In genomic region chrX:103404225-103405008, GRCh38 we compare ENCODE assay signal across 8 cellular contexts. TPM values are rescaled to one million over a fixed set of nuclear protein-coding genes. Genes with fewer than 3 reads are reported as not detected.
DNase-seq lines count a peak whose midpoint lies in the region; ATAC-seq and TF ChIP-seq lines count a peak whose summit lies in the region.

No MANE protein-coding gene starts in this region.

- H3K4me3 Mint-ChIP-seq in CD14-positive monocyte, result peak overlapping the region; percentile 87 to 90
- peak overlapping the region; percentile 86 for H3K4me3 Mint-ChIP-seq in activated T-helper 1 cell treated with anti-CD3 and anti-CD28 coated beads, Interleukin-12 subunit alpha, Interleukin-12 subunit beta, Interleukin-2, Interleukin-4 antibody, amounts not matched to agents 30 ng/mL and 10 ng/mL and 1 ng/mL, durations not matched to agents 14 hours and 24 hours and 36 hours
- peak overlapping the region; percentile 92 for H3K4me3 Mint-ChIP-seq in type B pancreatic cell

- TF ChIP-seq CTCF in CD14-positive monocyte (IDR thresholded peaks at IDR 0.05), result no peak
- no peak for TF ChIP-seq CTCF in type B pancreatic cell (conservative IDR thresholded peaks at IDR 0.05)

- ATAC-seq in HG03159 (IDR thresholded peaks at IDR 0.05; ENCODE audit: unreplicated experiment), result peak; percentile 95

- H3K27ac Mint-ChIP-seq in CD14-positive monocyte (peak overlapping the region in 5 of 7 donors; percentile 40 to 87 (median 73)), type B pancreatic cell (peak overlapping the region; percentile 80)
- peak overlapping the region; percentile 78 for H3K27ac Mint-ChIP-seq in activated T-helper 1 cell treated with anti-CD3 and anti-CD28 coated beads, Interleukin-12 subunit alpha, Interleukin-12 subunit beta, Interleukin-2, Interleukin-4 antibody, amounts not matched to agents 30 ng/mL and 10 ng/mL and 1 ng/mL, durations not matched to agents 14 hours and 24 hours and 36 hours

- no peaks in the 10 kb centered on the region for H3K9me3 Mint-ChIP-seq in CD14-positive monocyte
- H3K9me3 Mint-ChIP-seq in activated T-helper 1 cell treated with anti-CD3 and anti-CD28 coated beads, Interleukin-12 subunit alpha, Interleukin-12 subunit beta, Interleukin-2, Interleukin-4 antibody, amounts not matched to agents 30 ng/mL and 10 ng/mL and 1 ng/mL, durations not matched to agents 14 hours and 24 hours and 36 hours, result no peaks in the 10 kb centered on the region
- no peaks in the 10 kb centered on the region for H3K9me3 Mint-ChIP-seq in type B pancreatic cell

- H3K27me3 Mint-ChIP-seq in CD14-positive monocyte (ENCODE audit: low read depth in 3 of 3) (peaks cover 0 to 23% (median 0%) of the 10 kb centered on the region in 3 donors), type B pancreatic cell (no peaks in the 10 kb centered on the region)
- H3K27me3 Mint-ChIP-seq in activated T-helper 1 cell treated with anti-CD3 and anti-CD28 coated beads, Interleukin-12 subunit alpha, Interleukin-12 subunit beta, Interleukin-2, Interleukin-4 antibody, amounts not matched to agents 30 ng/mL and 10 ng/mL and 1 ng/mL, durations not matched to agents 14 hours and 24 hours and 36 hours (ENCODE audit: insufficient read depth), result peaks cover 4% of the 10 kb centered on the region

- H3K4me1 Mint-ChIP-seq in CD14-positive monocyte (peaks cover 12% of the 10 kb centered on the region), type B pancreatic cell (ENCODE audit: unreplicated experiment) (peaks cover 11% of the 10 kb centered on the region)
- peaks cover 8% of the 10 kb centered on the region for H3K4me1 Mint-ChIP-seq in activated T-helper 1 cell treated with anti-CD3 and anti-CD28 coated beads, Interleukin-12 subunit alpha, Interleukin-12 subunit beta, Interleukin-2, Interleukin-4 antibody, amounts not matched to agents 30 ng/mL and 10 ng/mL and 1 ng/mL, durations not matched to agents 14 hours and 24 hours and 36 hours (ENCODE audit: low read depth)

- intact Hi-C loops in CD14-positive monocyte (cut with micrococcal nuclease), result no loop called here
- intact Hi-C loops in activated T-helper 1 cell treated with anti-CD3 and anti-CD28 coated beads, Interleukin-12 subunit alpha, Interleukin-12 subunit beta, Interleukin-2, Interleukin-4 antibody, amounts not matched to agents 30 ng/mL and 10 ng/mL and 1 ng/mL, durations not matched to agents 14 hours and 24 hours and 36 hours (cut with micrococcal nuclease), result no loop called here

- DNase-seq in CD14-positive monocyte (ENCODE audit: low spot score) (peak; percentile 78), GM19238 (ENCODE audit: insufficient read length, low spot score) (peak; percentile 34), NCI-H526 (lab: John Stamatoyannopoulos, UW) (peak; percentile 16 to 57), germinal center (ENCODE audit: low spot score) (peak; percentile 21), non-pigmented ciliary epithelial cell (ENCODE audit: low read depth) (peak; percentile 49), type B pancreatic cell (ENCODE audit: extremely low spot score, unreplicated experiment) (no peak)
- DNase-seq in activated T-helper 1 cell treated with anti-CD3 and anti-CD28 coated beads, Interleukin-12 subunit alpha, Interleukin-12 subunit beta, Interleukin-2, Interleukin-4 antibody, amounts not matched to agents 30 ng/mL and 10 ng/mL and 1 ng/mL, durations not matched to agents 14 hours and 24 hours and 36 hours (ENCODE audit: low spot score), result peak; percentile 19

- no peaks in the 10 kb centered on the region for H3K36me3 Mint-ChIP-seq in CD14-positive monocyte
- no peaks in the 10 kb centered on the region for H3K36me3 Mint-ChIP-seq in activated T-helper 1 cell treated with anti-CD3 and anti-CD28 coated beads, Interleukin-12 subunit alpha, Interleukin-12 subunit beta, Interleukin-2, Interleukin-4 antibody, amounts not matched to agents 30 ng/mL and 10 ng/mL and 1 ng/mL, durations not matched to agents 14 hours and 24 hours and 36 hours (ENCODE audit: low read depth)
- H3K36me3 Mint-ChIP-seq in type B pancreatic cell, result no peaks in the 10 kb centered on the region

RNA-seq across cellular contexts. Expression of gene BEX3, which starts 28.1 kb away (rescaled TPM):
- 1 to 10 TPM; 2.0 to 2.7 TPM for polyA plus RNA-seq in CD14-positive monocyte
- 2.2 and 2.8 TPM in 2 replicates for total RNA-seq in activated T-helper 1 cell treated with anti-CD3 and anti-CD28 coated beads, Interleukin-12 subunit alpha, Interleukin-12 subunit beta, Interleukin-2, Interleukin-4 antibody, amounts not matched to agents 30 ng/mL and 10 ng/mL and 1 ng/mL, durations not matched to agents 14 hours and 24 hours and 36 hours
- total RNA-seq in type B pancreatic cell (ENCODE audit: low replicate concordance), result 194 and 251 TPM in 2 replicates

RNA-seq across cellular contexts. Expression of gene TCEAL9, which starts 48.1 kb away (rescaled TPM):
- polyA plus RNA-seq in CD14-positive monocyte, result 1 to 10 TPM in 1 of 2 donors, under 1 TPM in 1; 0.49 to 2.2 TPM
- total RNA-seq in activated T-helper 1 cell treated with anti-CD3 and anti-CD28 coated beads, Interleukin-12 subunit alpha, Interleukin-12 subunit beta, Interleukin-2, Interleukin-4 antibody, amounts not matched to agents 30 ng/mL and 10 ng/mL and 1 ng/mL, durations not matched to agents 14 hours and 24 hours and 36 hours, result 0.13 and 0.32 TPM in 2 replicates
- total RNA-seq in type B pancreatic cell (ENCODE audit: low replicate concordance), result 43.1 and 64.1 TPM in 2 replicates

Comparison
In these comparisons a context has a peak if more than half of its experiments do, and no peak if none do; other contexts are left out.
1. RNA of gene BEX3, which starts 28.1 kb away (total RNA-seq): 194 to 251 TPM in type B pancreatic cell; 2.2 to 2.8 TPM in activated T-helper 1 cell treated with anti-CD3 and anti-CD28 coated beads, Interleukin-12 subunit alpha, Interleukin-12 subunit beta, Interleukin-2, Interleukin-4 antibody, amounts not matched to agents 30 ng/mL and 10 ng/mL and 1 ng/mL, durations not matched to agents 14 hours and 24 hours and 36 hours; every median in the first group is over 10 times any median in the second.
2. RNA of gene TCEAL9, which starts 48.1 kb away (total RNA-seq): 43.1 to 64.1 TPM in type B pancreatic cell; 0.13 to 0.32 TPM in activated T-helper 1 cell treated with anti-CD3 and anti-CD28 coated beads, Interleukin-12 subunit alpha, Interleukin-12 subunit beta, Interleukin-2, Interleukin-4 antibody, amounts not matched to agents 30 ng/mL and 10 ng/mL and 1 ng/mL, durations not matched to agents 14 hours and 24 hours and 36 hours; every median in the first group is over 10 times any median in the second.
3. Peak in every context shown above with its lines, with median percentiles within 50 percentile points of each other: H3K27ac Mint-ChIP-seq and H3K4me3 Mint-ChIP-seq.